Comparison of ENCODE assay signal across 1 cellular context in genomic region chr5:82351754-82352145, GRCh38.
TF ChIP-seq lines count a peak whose summit lies in the region.

No MANE protein-coding gene starts in this region.

TF ChIP-seq in GM23338, 12 proteins besides CTCF, POLR2A, EP300 and RAD21 (continued from another document):
- no peak for TF ChIP-seq ZNF462 (CRISPR knock-in tag; IDR thresholded peaks at IDR 0.05)
- no peak for TF ChIP-seq JUNB (IDR thresholded peaks at IDR 0.05; ENCODE audit: unreplicated experiment)
